In the genomic region with DNA sequence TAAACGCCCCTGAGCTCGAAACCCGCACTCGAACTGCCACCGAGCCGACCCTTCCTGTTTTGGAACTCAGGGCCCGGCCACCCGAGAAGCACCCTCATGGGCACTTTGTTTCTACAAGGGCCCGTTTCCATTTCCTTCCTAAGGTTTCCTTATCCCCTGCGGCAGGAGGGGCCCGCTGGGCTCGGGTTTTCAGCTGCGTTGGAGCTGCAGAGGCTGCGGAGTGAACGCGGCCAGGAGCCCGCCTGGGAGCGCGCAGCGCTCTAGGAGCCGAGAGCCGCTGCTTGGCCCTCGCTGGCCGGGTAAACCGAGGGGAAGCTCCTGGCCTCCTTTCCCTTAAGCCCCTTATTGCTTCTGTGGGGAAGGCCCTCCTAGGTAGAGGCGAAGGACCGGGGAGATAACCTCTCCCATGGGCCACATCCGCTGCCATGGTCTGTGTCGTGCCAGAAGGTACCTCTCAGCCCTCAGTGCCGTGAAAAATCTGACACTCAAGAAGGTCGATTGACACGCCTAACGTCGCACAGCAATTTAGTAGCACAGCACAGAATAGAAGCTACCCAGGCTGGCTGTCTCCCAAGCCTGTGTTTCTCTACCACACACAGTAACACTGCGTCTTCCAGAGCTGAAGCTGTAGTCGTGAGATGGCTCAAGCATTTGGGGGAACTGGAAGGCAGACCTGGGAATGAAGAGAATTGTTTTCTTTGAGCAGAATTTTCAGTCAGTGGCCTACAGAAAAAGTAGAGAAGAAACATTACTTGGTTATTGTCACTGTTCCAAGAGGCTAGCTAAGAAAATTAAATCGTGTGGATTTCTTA, we compare ENCODE assay signal across 8 cellular contexts. TPM values are rescaled to one million over a fixed set of nuclear protein-coding genes. Genes with fewer than 3 reads are reported as not detected.
A peak's percentile ranks its signal among the peaks of the same experiment; 100 is the strongest.
DNase-seq lines count a peak whose midpoint lies in the region; ATAC-seq, FAIRE-seq and TF ChIP-seq lines count a peak whose summit lies in the region.

No MANE protein-coding gene starts in this region.

- H3K9ac ChIP-seq in astrocyte (ENCODE audit: low read length) (peak overlapping the region; percentile 99), iPS-18a (ENCODE audit: low read length) (peak overlapping the region; percentile 85)

- H3K27ac Mint-ChIP-seq in astrocyte (ENCODE audit: unreplicated experiment): no peak overlapping the region

- no peaks in the 10 kb centered on the region for H3K79me2 ChIP-seq in astrocyte (ENCODE audit: insufficient read depth, low read length)

- FAIRE-seq in astrocyte (lab: Jason Lieb, UNC) (no peak), small intestine (lab: Jason Lieb, UNC) (no peak)

- H3K27ac ChIP-seq in KOPT-K1 (ENCODE audit: low read depth, low read length, poor library complexity, severe bottlenecking) (peak overlapping the region; percentile 86), astrocyte (ENCODE audit: low read depth, low read length) (peak overlapping the region; percentile 100), iPS-18a (ENCODE audit: low read length) (peak overlapping the region; percentile 68), small intestine (ENCODE audit: low read depth in 1 of 2, low read length in 1 of 2) (peak overlapping the region; percentile 99 to 100)

- TF ChIP-seq CTCF in astrocyte (IDR thresholded peaks at IDR 0.05; ENCODE audit: insufficient read depth, low read depth, low read length): no peak

- H3K36me3 ChIP-seq in KOPT-K1 (ENCODE audit: insufficient read depth, low read length) (no peaks in the 10 kb centered on the region), astrocyte (ENCODE audit: insufficient read depth, low read length) (no peaks in the 10 kb centered on the region), iPS-18a (ENCODE audit: control insufficient read depth, low read depth, low read length) (no peaks in the 10 kb centered on the region), small intestine (ENCODE audit: control insufficient read depth in 2 of 2, insufficient read depth in 2 of 2, low read length in 2 of 2) (no peaks in the 10 kb centered on the region)

- H3K36me3 Mint-ChIP-seq in astrocyte (ENCODE audit: low read depth, unreplicated experiment): no peaks in the 10 kb centered on the region

- H3K4me3 Mint-ChIP-seq in astrocyte (ENCODE audit: unreplicated experiment): peak overlapping the region; percentile 40

- H3K4me1 ChIP-seq in astrocyte (ENCODE audit: insufficient read depth, low read length): peaks cover 30% of the 10 kb centered on the region
- H3K4me1 ChIP-seq in iPS-18a (ENCODE audit: control insufficient read depth, low read depth, low read length): peaks cover 25% of the 10 kb centered on the region
- peaks cover 6 to 9% of the 10 kb centered on the region in 2 donors for H3K4me1 ChIP-seq in small intestine (ENCODE audit: control insufficient read depth in 2 of 2, insufficient read depth in 1 of 2, low read depth in 1 of 2, low read length in 1 of 2)

- H3K4me3 ChIP-seq in astrocyte (ENCODE audit: insufficient read depth, low read depth, low read length) (peak overlapping the region; percentile 84), iPS-18a (ENCODE audit: low read length) (peak overlapping the region; percentile 84), small intestine (ENCODE audit: low read depth in 1 of 2, low read length in 2 of 2) (peak overlapping the region; percentile 21 to 45)

- H4K20me1 ChIP-seq in astrocyte (ENCODE audit: insufficient read depth, low read length): no peaks in the 10 kb centered on the region

- WGBS in small intestine, 3 donors: 0 to 4% (median 3%) methylated on average over 37 of the region's 37 CpGs

- peaks cover 15% of the 10 kb centered on the region for H3K4me1 Mint-ChIP-seq in astrocyte (ENCODE audit: low read depth, unreplicated experiment)

- peak; percentile 16 for ATAC-seq in GM19438 (IDR thresholded peaks at IDR 0.05; ENCODE audit: low read depth, unreplicated experiment)

- H3K9me3 Mint-ChIP-seq in astrocyte (ENCODE audit: unreplicated experiment): no peaks in the 10 kb centered on the region

- H3K9me3 ChIP-seq in KOPT-K1 (ENCODE audit: insufficient read depth, low read length, poor library complexity, severe bottlenecking): no peaks in the 10 kb centered on the region
- no peaks in the 10 kb centered on the region for H3K9me3 ChIP-seq in astrocyte (ENCODE audit: insufficient read depth, low read depth, low read length)
- H3K9me3 ChIP-seq in iPS-18a (ENCODE audit: control insufficient read depth, low read depth, low read length): no peaks in the 10 kb centered on the region
- no peaks in the 10 kb centered on the region for H3K9me3 ChIP-seq in small intestine (ENCODE audit: control insufficient read depth, low read depth)

- H3K27me3 Mint-ChIP-seq in astrocyte (ENCODE audit: low read depth, unreplicated experiment): no peaks in the 10 kb centered on the region

- H2AFZ ChIP-seq in astrocyte (ENCODE audit: low read depth, low read length): peak overlapping the region; percentile 74

- no peaks in the 10 kb centered on the region for H3K27me3 ChIP-seq in astrocyte (ENCODE audit: insufficient read depth, low read length)
- peaks cover 14% of the 10 kb centered on the region for H3K27me3 ChIP-seq in iPS-18a (ENCODE audit: control insufficient read depth, insufficient read depth, low read length)
- no peaks in the 10 kb centered on the region for H3K27me3 ChIP-seq in small intestine (ENCODE audit: control insufficient read depth in 2 of 2, insufficient read depth in 2 of 2, low read length in 2 of 2)

- DNase-seq in AG20443 (ENCODE audit: low spot score) (peak; percentile 35), T-helper 1 cell (peak; percentile 18 to 85 (median 44)), astrocyte (ENCODE audit: low read depth) (peak; percentile 44), small intestine (peak; percentile 78), SW 1271 (lab: John Stamatoyannopoulos, UW) (no peak)

- peak overlapping the region; percentile 93 for H3K4me2 ChIP-seq in astrocyte (ENCODE audit: low read length)

RNA-seq across cellular contexts. Expression of gene CALM1, which starts 12.9 kb away (rescaled TPM):
- total RNA-seq in astrocyte: 302 and 347 TPM in 2 replicates
- polyA plus RNA-seq in small intestine: 1,000 to 10,000 TPM in 2 of 3 donors, 100 to 1,000 TPM in 1; 769 to 1,791 (median 1,073) TPM

RNA-seq across cellular contexts. Expression of gene NRDE2, which starts 52.2 kb away (rescaled TPM):
- 16.9 and 19.7 TPM in 2 replicates for total RNA-seq in astrocyte
- polyA plus RNA-seq in small intestine: 10 to 100 TPM; 11.2 to 20.0 (median 15.7) TPM

Comparison
In these comparisons a context has a peak if more than half of its experiments do, and no peak if none do; other contexts are left out.
1. DNase-seq: peak in AG20443 (single experiment), T-helper 1 cell (5 of 5), astrocyte (single experiment) and small intestine (single experiment); none in SW 1271 (0 of 2).
2. H3K4me3 ChIP-seq: peak in every context shown above with its lines; median percentile 84 in astrocyte; 84 in iPS-18a; 33 in small intestine.
3. Peak in every context shown above with its lines, with median percentiles within 50 percentile points of each other: H3K27ac ChIP-seq.